Comparison of ENCODE assay signal across 28 cellular contexts in genomic region chr10:104920476-104920875, GRCh38.
"Had no signal": no experiment of that assay in that cellular context is flagged by ENCODE, and none has a peak within 500 bp of the region (broad histone marks: within the 10 kb centered on the region; RNA-seq: fewer than 3 reads in every experiment).

No MANE protein-coding gene starts in this region.

- H3K9me3 Mint-ChIP-seq: stimulated activated effector memory CD8-positive, alpha-beta T cell treated with anti-CD3 and anti-CD28 coated beads, Interleukin-12 subunit alpha, Interleukin-12 subunit beta, amount 100 ng/mL, for 72 hours; stimulated activated memory B cell treated with anti-CD40 and anti-IgM and Interleukin-4, amounts not matched to agents 10 μg/mL and 1 μg/mL and 100 μg/mL, for 72 hours; stimulated activated naive B cell treated with anti-CD40 and anti-IgM and Interleukin-4, amounts not matched to agents 10 μg/mL and 1 μg/mL and 100 μg/mL, for 72 hours; stimulated activated naive CD8-positive, alpha-beta T cell treated with anti-CD3 and anti-CD28 coated beads, Interleukin-15, amount 100 ng/mL, for 72 hours; stimulated activated naive CD8-positive, alpha-beta T cell treated with anti-CD3 and anti-CD28 coated beads, Interleukin-15, Interleukin-2, amounts not matched to agents 100 ng/mL and 50 ng/mL, for 24 hours; type B pancreatic cell had no signal

- ATAC-seq: stimulated activated effector memory CD8-positive, alpha-beta T cell treated with anti-CD3 and anti-CD28 coated beads, Interleukin-12 subunit alpha, Interleukin-12 subunit beta, amount 100 ng/mL, for 72 hours; stimulated activated memory B cell treated with anti-CD40 and anti-IgM and Interleukin-4, amounts not matched to agents 10 μg/mL and 1 μg/mL and 100 μg/mL, for 72 hours; stimulated activated naive B cell treated with anti-CD40 and anti-IgM and Interleukin-4, amounts not matched to agents 10 μg/mL and 1 μg/mL and 100 μg/mL, for 72 hours; stimulated activated naive CD8-positive, alpha-beta T cell treated with anti-CD3 and anti-CD28 coated beads, Interleukin-15, amount 100 ng/mL, for 72 hours; stimulated activated naive CD8-positive, alpha-beta T cell treated with anti-CD3 and anti-CD28 coated beads, Interleukin-15, Interleukin-2, amounts not matched to agents 100 U/mL and 50 U/mL, for 24 hours; upper lobe of right lung had no signal

- H3K27ac ChIP-seq: stomach, suprapubic skin, testis, thoracic aorta, thyroid gland, tibial artery, tibial nerve, transverse colon, upper lobe of left lung, upper lobe of right lung, uterus, vagina had no signal

- H3K36me3 Mint-ChIP-seq: stimulated activated effector memory CD8-positive, alpha-beta T cell treated with anti-CD3 and anti-CD28 coated beads, Interleukin-12 subunit alpha, Interleukin-12 subunit beta, amount 100 ng/mL, for 72 hours; stimulated activated memory B cell treated with anti-CD40 and anti-IgM and Interleukin-4, amounts not matched to agents 10 μg/mL and 1 μg/mL and 100 μg/mL, for 72 hours; stimulated activated naive B cell treated with anti-CD40 and anti-IgM and Interleukin-4, amounts not matched to agents 10 μg/mL and 1 μg/mL and 100 μg/mL, for 72 hours; type B pancreatic cell had no signal

- H3K36me3 ChIP-seq: stomach, suprapubic skin, thoracic aorta, thyroid gland, tibial artery, tibial nerve, transverse colon, upper lobe of left lung, upper lobe of right lung, uterus, vagina had no signal

- DNase-seq: stimulated activated CD4-positive, alpha-beta T cell treated with anti-CD3 and anti-CD28 coated beads, Interleukin-2, amount 100 ng/mL, for 48 hours; stimulated activated CD4-positive, alpha-beta T cell treated with anti-CD3 and anti-CD28 coated beads, Interleukin-4, amount 100 ng/mL, for 1 hour; stimulated activated CD4-positive, alpha-beta T cell treated with anti-CD3 and anti-CD28 coated beads, Interleukin-4, amount 100 ng/mL, for 24 hours; stimulated activated CD4-positive, alpha-beta T cell treated with anti-CD3 and anti-CD28 coated beads, Interleukin-4, amount 100 ng/mL, for 4 hours; stimulated activated CD8-positive, alpha-beta memory T cell treated with anti-CD3 and anti-CD28 coated beads, Interleukin-4, amount 100 ng/mL, for 48 hours; stimulated activated naive B cell treated with anti-CD40 and anti-IgM and Interleukin-4, amounts not matched to agents 10 μg/mL and 1 μg/mL and 100 μg/mL, for 72 hours; stimulated activated naive CD4-positive, alpha-beta T cell; stimulated activated naive CD4-positive, alpha-beta T cell treated with Interleukin-2 at 50 U/mL for 16 hours; stimulated activated naive CD8-positive, alpha-beta T cell treated with anti-CD3 and anti-CD28 coated beads, Interleukin-15, amount 100 ng/mL, for 72 hours; stimulated activated naive CD8-positive, alpha-beta T cell treated with anti-CD3 and anti-CD28 coated beads, Interleukin-15, Interleukin-2, amounts not matched to agents 100 U/mL and 50 U/mL, for 24 hours; stomach; substantia nigra; testis; thyroid gland; tibial artery; transverse colon; trophoblast cell; upper lobe of left lung; upper lobe of right lung; uterus had no signal

- H3K27me3 ChIP-seq: stomach, suprapubic skin, testis, thyroid gland, tibial artery, tibial nerve, transverse colon, upper lobe of left lung, upper lobe of right lung, vagina had no signal

- H3K4me1 Mint-ChIP-seq: stimulated activated effector memory CD8-positive, alpha-beta T cell treated with anti-CD3 and anti-CD28 coated beads, Interleukin-12 subunit alpha, Interleukin-12 subunit beta, amount 100 ng/mL, for 72 hours; stimulated activated memory B cell treated with anti-CD40 and anti-IgM and Interleukin-4, amounts not matched to agents 10 μg/mL and 1 μg/mL and 100 μg/mL, for 72 hours; stimulated activated naive B cell treated with anti-CD40 and anti-IgM and Interleukin-4, amounts not matched to agents 10 μg/mL and 1 μg/mL and 100 μg/mL, for 72 hours; stimulated activated naive CD8-positive, alpha-beta T cell treated with anti-CD3 and anti-CD28 coated beads, Interleukin-15, amount 100 ng/mL, for 72 hours had no signal

- H3K9me3 ChIP-seq: stomach, suprapubic skin, testis, thoracic aorta, thyroid gland, tibial artery, tibial nerve, transverse colon, upper lobe of left lung, upper lobe of right lung, uterus, vagina had no signal

- H3K27me3 Mint-ChIP-seq: stimulated activated memory B cell treated with anti-CD40 and anti-IgM and Interleukin-4, amounts not matched to agents 10 μg/mL and 1 μg/mL and 100 μg/mL, for 72 hours; stimulated activated naive B cell treated with anti-CD40 and anti-IgM and Interleukin-4, amounts not matched to agents 10 μg/mL and 1 μg/mL and 100 μg/mL, for 72 hours; stimulated activated naive CD8-positive, alpha-beta T cell treated with anti-CD3 and anti-CD28 coated beads, Interleukin-15, amount 100 ng/mL, for 72 hours; stimulated activated naive CD8-positive, alpha-beta T cell treated with anti-CD3 and anti-CD28 coated beads, Interleukin-15, Interleukin-2, amounts not matched to agents 100 ng/mL and 50 ng/mL, for 24 hours had no signal

- H3K4me3 ChIP-seq: stomach, suprapubic skin, testis, thoracic aorta, thyroid gland, tibial artery, tibial nerve, transverse colon, upper lobe of left lung, upper lobe of right lung, uterus, vagina had no signal

- H3K4me1 ChIP-seq: stomach, suprapubic skin, testis, thyroid gland, tibial artery, tibial nerve, transverse colon, upper lobe of left lung, upper lobe of right lung, uterus, vagina had no signal

- H3K27ac Mint-ChIP-seq: stimulated activated effector memory CD8-positive, alpha-beta T cell treated with anti-CD3 and anti-CD28 coated beads, Interleukin-12 subunit alpha, Interleukin-12 subunit beta, amount 100 ng/mL, for 72 hours; stimulated activated memory B cell treated with anti-CD40 and anti-IgM and Interleukin-4, amounts not matched to agents 10 μg/mL and 1 μg/mL and 100 μg/mL, for 72 hours; stimulated activated naive B cell treated with anti-CD40 and anti-IgM and Interleukin-4, amounts not matched to agents 10 μg/mL and 1 μg/mL and 100 μg/mL, for 72 hours; stimulated activated naive CD8-positive, alpha-beta T cell treated with anti-CD3 and anti-CD28 coated beads, Interleukin-15, Interleukin-2, amounts not matched to agents 100 ng/mL and 50 ng/mL, for 24 hours; type B pancreatic cell had no signal

- H3K4me3 Mint-ChIP-seq: stimulated activated effector memory CD8-positive, alpha-beta T cell treated with anti-CD3 and anti-CD28 coated beads, Interleukin-12 subunit alpha, Interleukin-12 subunit beta, amount 100 ng/mL, for 72 hours; stimulated activated memory B cell treated with anti-CD40 and anti-IgM and Interleukin-4, amounts not matched to agents 10 μg/mL and 1 μg/mL and 100 μg/mL, for 72 hours; stimulated activated naive B cell treated with anti-CD40 and anti-IgM and Interleukin-4, amounts not matched to agents 10 μg/mL and 1 μg/mL and 100 μg/mL, for 72 hours; stimulated activated naive CD8-positive, alpha-beta T cell treated with anti-CD3 and anti-CD28 coated beads, Interleukin-15, amount 100 ng/mL, for 72 hours; stimulated activated naive CD8-positive, alpha-beta T cell treated with anti-CD3 and anti-CD28 coated beads, Interleukin-15, Interleukin-2, amounts not matched to agents 100 ng/mL and 50 ng/mL, for 24 hours; type B pancreatic cell had no signal
